ENCODE assay signal across 9 cellular contexts in genomic region chr10:48656928-48657327, GRCh38. TPM values are rescaled to one million over a fixed set of nuclear protein-coding genes. Genes with fewer than 3 reads are reported as not detected.
DNase-seq lines count a peak whose midpoint lies in the region; ATAC-seq lines count a peak whose summit lies in the region.
"Had no signal": no experiment of that assay in that cellular context is flagged by ENCODE, and none has a peak within 500 bp of the region (broad histone marks: within the 10 kb centered on the region; RNA-seq: fewer than 3 reads in every experiment).

No MANE protein-coding gene starts in this region.

- H3K27me3 Mint-ChIP-seq in T-helper 1 cell treated with Interleukin-12 subunit alpha and Interleukin-12 subunit beta and Interleukin-4 antibody, amounts not matched to agents 30 μg/mL and 1 μg/mL, for 36 hours (ENCODE audit: low read depth): peaks cover 41% of the 10 kb centered on the region
- peaks cover 7 to 9% (median 7%) of the 10 kb centered on the region in 3 donors for H3K27me3 Mint-ChIP-seq in immature natural killer cell (ENCODE audit: low read depth in 3 of 3)

- no peaks in the 10 kb centered on the region for H3K9me3 Mint-ChIP-seq in T-helper 1 cell treated with Interleukin-12 subunit alpha and Interleukin-12 subunit beta and Interleukin-4 antibody, amounts not matched to agents 30 μg/mL and 1 μg/mL, for 36 hours
- H3K9me3 Mint-ChIP-seq in immature natural killer cell: no peaks in the 10 kb centered on the region
- no peaks in the 10 kb centered on the region for H3K9me3 Mint-ChIP-seq in stimulated activated effector memory CD8-positive, alpha-beta T cell treated with anti-CD3 and anti-CD28 coated beads, Interleukin-12 subunit alpha, Interleukin-12 subunit beta, amount 100 ng/mL, for 72 hours

- peak overlapping the region; percentile 79 for H3K4me3 Mint-ChIP-seq in T-helper 1 cell treated with Interleukin-12 subunit alpha and Interleukin-12 subunit beta and Interleukin-4 antibody, amounts not matched to agents 30 μg/mL and 1 μg/mL, for 36 hours
- peak overlapping the region; percentile 80 to 90 (median 82) for H3K4me3 Mint-ChIP-seq in immature natural killer cell
- peak overlapping the region; percentile 69 for H3K4me3 Mint-ChIP-seq in stimulated activated effector memory CD8-positive, alpha-beta T cell treated with anti-CD3 and anti-CD28 coated beads, Interleukin-12 subunit alpha, Interleukin-12 subunit beta, amount 100 ng/mL, for 72 hours

- H3K36me3 Mint-ChIP-seq in T-helper 1 cell treated with Interleukin-12 subunit alpha and Interleukin-12 subunit beta and Interleukin-4 antibody, amounts not matched to agents 30 μg/mL and 1 μg/mL, for 36 hours (ENCODE audit: low read depth): no peaks in the 10 kb centered on the region
- no peaks in the 10 kb centered on the region for H3K36me3 Mint-ChIP-seq in immature natural killer cell
- H3K36me3 Mint-ChIP-seq in stimulated activated effector memory CD8-positive, alpha-beta T cell treated with anti-CD3 and anti-CD28 coated beads, Interleukin-12 subunit alpha, Interleukin-12 subunit beta, amount 100 ng/mL, for 72 hours: peaks cover 5% of the 10 kb centered on the region

- peaks cover 6% of the 10 kb centered on the region for H3K4me1 Mint-ChIP-seq in T-helper 1 cell treated with Interleukin-12 subunit alpha and Interleukin-12 subunit beta and Interleukin-4 antibody, amounts not matched to agents 30 μg/mL and 1 μg/mL, for 36 hours (ENCODE audit: low read depth)
- H3K4me1 Mint-ChIP-seq in immature natural killer cell: peaks cover 7% of the 10 kb centered on the region in 2 donors
- H3K4me1 Mint-ChIP-seq in stimulated activated effector memory CD8-positive, alpha-beta T cell treated with anti-CD3 and anti-CD28 coated beads, Interleukin-12 subunit alpha, Interleukin-12 subunit beta, amount 100 ng/mL, for 72 hours: peaks cover 27% of the 10 kb centered on the region

- ATAC-seq in stimulated activated effector memory CD8-positive, alpha-beta T cell treated with anti-CD3 and anti-CD28 coated beads, Interleukin-12 subunit alpha, Interleukin-12 subunit beta, amount 100 ng/mL, for 72 hours: no peak

- DNase-seq in T-helper 1 cell (no peak), SK-N-DZ (ENCODE audit: low spot score) (peak; percentile 35), immature natural killer cell (no peak), DMS 273 (lab: John Stamatoyannopoulos, UW; ENCODE audit: unreplicated experiment) (no peak), KG1 (lab: John Stamatoyannopoulos, UW) (no peak)
- DNase-seq in stimulated activated effector memory CD8-positive, alpha-beta T cell treated with anti-CD3 and anti-CD28 coated beads, Interleukin-12 subunit alpha, Interleukin-12 subunit beta, amount 100 ng/mL, for 72 hours (ENCODE audit: low spot score in 2 of 2): no peak
- no peak for DNase-seq in activated naive CD4-positive, alpha-beta T cell treated with Interleukin-2 at 50 U/mL for 16 hours
- DNase-seq: cerebellar nuclear complex had no signal

- no peak overlapping the region for H3K27ac Mint-ChIP-seq in T-helper 1 cell treated with Interleukin-12 subunit alpha and Interleukin-12 subunit beta and Interleukin-4 antibody, amounts not matched to agents 30 μg/mL and 1 μg/mL, for 36 hours
- H3K27ac Mint-ChIP-seq in immature natural killer cell: no peak overlapping the region
- no peak overlapping the region for H3K27ac Mint-ChIP-seq in stimulated activated effector memory CD8-positive, alpha-beta T cell treated with anti-CD3 and anti-CD28 coated beads, Interleukin-12 subunit alpha, Interleukin-12 subunit beta, amount 100 ng/mL, for 72 hours

RNA-seq across cellular contexts. Expression of gene WDFY4, which starts 27.7 kb away (rescaled TPM):
- 0.59 and 2.1 TPM in 2 replicates for polyA plus RNA-seq in SK-N-DZ (2014; cell fraction: cytosol; rRNA removed)
- 1.3 and 3.4 TPM in 2 replicates for polyA plus RNA-seq in SK-N-DZ (2014; cell fraction: nucleus; rRNA removed)
- 1 to 10 TPM in 2 of 3 donors, not detected in 1; 1.0 to 2.2 TPM for polyA plus RNA-seq in immature natural killer cell

RNA-seq across cellular contexts. Expression of gene ARHGAP22, which starts 52.1 kb away (rescaled TPM):
- 9.1 and 10.3 TPM in 2 replicates for polyA plus RNA-seq in SK-N-DZ (2014; cell fraction: cytosol; rRNA removed)
- 14.3 and 16.5 TPM in 2 replicates for polyA plus RNA-seq in SK-N-DZ (2014; cell fraction: nucleus; rRNA removed)
- not detected for polyA plus RNA-seq in immature natural killer cell
